17 cellular contexts compared by ENCODE assay signal in the genomic region with DNA sequence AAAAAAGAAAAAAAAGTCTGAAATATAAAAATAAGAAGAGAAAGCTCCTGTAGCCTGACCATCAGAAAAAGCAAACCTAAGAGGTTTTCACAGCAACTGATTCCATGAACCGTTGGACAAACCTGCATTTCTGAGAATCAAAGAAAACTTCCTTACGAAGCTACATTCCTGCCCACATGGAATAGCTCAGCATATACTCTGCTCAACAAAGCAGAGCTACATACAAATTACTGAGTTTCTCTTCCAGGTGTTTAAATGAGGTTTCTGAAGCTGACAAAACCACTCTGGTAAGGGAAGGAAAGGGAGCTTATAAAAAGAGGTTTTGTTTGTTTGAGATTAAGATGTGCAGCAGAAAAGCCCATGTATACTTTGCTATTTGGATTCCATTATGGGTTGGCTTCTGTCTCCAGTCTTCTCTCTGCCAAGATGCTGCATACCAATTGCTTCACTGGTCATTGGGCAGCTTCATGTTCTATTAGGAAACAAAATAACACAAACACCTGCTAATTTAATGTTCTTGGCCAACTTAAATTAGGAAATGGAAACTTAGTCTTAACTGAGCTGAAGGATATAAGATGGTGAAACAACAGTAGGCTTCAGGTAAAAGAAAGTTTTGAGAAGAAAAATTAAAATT.
DNase-seq lines count a peak whose midpoint lies in the region; ATAC-seq and TF ChIP-seq lines count a peak whose summit lies in the region.
"Had no signal": no experiment of that assay in that cellular context is flagged by ENCODE, and none has a peak within 500 bp of the region (broad histone marks: within the 10 kb centered on the region; RNA-seq: fewer than 3 reads in every experiment).

No MANE protein-coding gene starts in this region.

- no peaks in the 10 kb centered on the region for H4K20me1 ChIP-seq in SK-N-SH (ENCODE audit: insufficient read depth)
- H4K20me1 ChIP-seq: BLaER1 had no signal

- no peak for TF ChIP-seq CTCF in heart left ventricle (IDR thresholded peaks at IDR 0.05)
- TF ChIP-seq CTCF in psoas muscle (IDR thresholded peaks at IDR 0.05), result no peak
- no peak for TF ChIP-seq CTCF in tibial nerve (IDR thresholded peaks at IDR 0.05)
- TF ChIP-seq CTCF in SK-N-SH (IDR thresholded peaks at IDR 0.05), result no peak

- H3K36me3 ChIP-seq in heart left ventricle (no peaks in the 10 kb centered on the region), adipocyte (ENCODE audit: control insufficient read depth, insufficient read depth, low read length, severe bottlenecking) (no peaks in the 10 kb centered on the region), psoas muscle (ENCODE audit: insufficient read depth in 1 of 2, low read depth in 1 of 2) (no peaks in the 10 kb centered on the region), tibial nerve (no peaks in the 10 kb centered on the region), SK-N-SH (replicated peaks in 1 of 2; ENCODE audit: control insufficient read depth in 1 of 2, insufficient read depth in 2 of 2, low read length in 1 of 2) (no peaks in the 10 kb centered on the region)
- H3K36me3 ChIP-seq: BLaER1 had no signal

- no peaks in the 10 kb centered on the region for H3K27me3 ChIP-seq in heart left ventricle
- no peaks in the 10 kb centered on the region for H3K27me3 ChIP-seq in adipocyte (replicated peaks; ENCODE audit: control insufficient read depth, insufficient read depth, low read length)
- no peaks in the 10 kb centered on the region for H3K27me3 ChIP-seq in psoas muscle (ENCODE audit: insufficient read depth in 3 of 3, low read length in 2 of 3)
- H3K27me3 ChIP-seq in tibial nerve, result no peaks in the 10 kb centered on the region
- H3K27me3 ChIP-seq in SK-N-SH (ENCODE audit: insufficient read depth), result no peaks in the 10 kb centered on the region
- H3K27me3 ChIP-seq: BLaER1 had no signal

- ATAC-seq in left ventricle myocardium superior, result peak; percentile 44
- no peak for ATAC-seq in heart left ventricle
- ATAC-seq in left lobe of liver, result peak; percentile 85
- ATAC-seq in psoas muscle, result peak; percentile 68 to 88 (median 75)
- ATAC-seq: GM23338, HCT116 had no signal

- no peaks in the 10 kb centered on the region for H3F3A ChIP-seq in SK-N-SH (replicated peaks; ENCODE audit: insufficient read depth)

- no peak overlapping the region for H3K9ac ChIP-seq in adipocyte (ENCODE audit: low read length)
- H3K9ac ChIP-seq in SK-N-SH, result no peak overlapping the region
- H3K9ac ChIP-seq: BLaER1 had no signal

- H3K4me1 ChIP-seq in heart left ventricle (peaks cover 0 to 12% (median 0%) of the 10 kb centered on the region in 12 donors), adipocyte (ENCODE audit: control insufficient read depth, insufficient read depth, low read length) (no peaks in the 10 kb centered on the region), psoas muscle (peaks cover 21% of the 10 kb centered on the region), tibial nerve (no peaks in the 10 kb centered on the region), SK-N-SH (ENCODE audit: control insufficient read depth in 1 of 2, insufficient read depth in 2 of 2, low read depth in 1 of 2, low read length in 1 of 2) (no peaks in the 10 kb centered on the region)
- H3K4me1 ChIP-seq: BLaER1 had no signal

- H3K4me3 ChIP-seq in heart left ventricle (no peak overlapping the region), adipocyte (ENCODE audit: low read length) (no peak overlapping the region), psoas muscle (no peak overlapping the region), tibial nerve (no peak overlapping the region), SK-N-SH (ENCODE audit: low read depth in 2 of 2, low read length in 1 of 2) (no peak overlapping the region)
- H3K4me3 ChIP-seq: BLaER1, GM23338 had no signal

- CTCF ChIA-PET in SK-N-SH (lab: Yijun Ruan, JAX), result no interaction called here

- TF ChIP-seq EP300 in tibial nerve (IDR thresholded peaks at IDR 0.05), result no peak
- no peak for TF ChIP-seq EP300 in SK-N-SH (IDR thresholded peaks at IDR 0.05; ENCODE audit: borderline replicate concordance in 1 of 2, low read depth in 1 of 2, low read length in 1 of 2)

- H3K9me2 ChIP-seq in SK-N-SH, result no peaks in the 10 kb centered on the region

- H3K27ac ChIP-seq in heart left ventricle (no peak overlapping the region), psoas muscle (no peak overlapping the region), tibial nerve (no peak overlapping the region), SK-N-SH (ENCODE audit: low read depth in 2 of 2, low read length in 1 of 2) (no peak overlapping the region)
- H3K27ac ChIP-seq: BLaER1 had no signal

- TF ChIP-seq POLR2A in heart left ventricle (IDR thresholded peaks at IDR 0.05) (no peak), tibial nerve (IDR thresholded peaks at IDR 0.05) (no peak)

- DNase-seq in left ventricle myocardium superior (no peak), heart left ventricle (no peak), adipocyte (ENCODE audit: low read depth) (peak; percentile 16), left lobe of liver (ENCODE audit: low spot score) (no peak), psoas muscle (no peak), tibial nerve (ENCODE audit: low spot score in 2 of 2) (no peak), SK-N-SH (no peak)
- DNase-seq in stimulated activated CD4-positive, alpha-beta T cell treated with anti-CD3 and anti-CD28 coated beads, Interleukin-4, amount 100 ng/mL, for 4 hours, result no peak
- DNase-seq: 8988T; CD4-positive, alpha-beta memory T cell; DMS153; DMS79 treated with DMSO at 0.1 percent for 48 hours; GF-D8; HFFc6 had no signal

- no peak overlapping the region for H3K4me2 ChIP-seq in SK-N-SH
- H3K4me2 ChIP-seq: BLaER1, GM23338 had no signal

- WGBS in heart left ventricle, 4 donors, result 73 to 86% (median 83%) methylated on average over 2 of the region's 2 CpGs
- 41 to 52% (median 49%) methylated on average over 2 of the region's 2 CpGs for WGBS in psoas muscle, 3 donors
- 50 to 68% methylated on average over 2 of the region's 2 CpGs for WGBS in tibial nerve, 2 donors
- 0% methylated on average over 2 of the region's 2 CpGs for WGBS in SK-N-SH (ENCODE audit: low lambda C conversion rate)

- no peaks in the 10 kb centered on the region for H3K79me2 ChIP-seq in SK-N-SH (ENCODE audit: insufficient read depth)

- H2AFZ ChIP-seq in SK-N-SH (ENCODE audit: low read depth), result no peak overlapping the region
- H2AFZ ChIP-seq: GM23338 had no signal

- intact Hi-C loops in left ventricle myocardium superior (cut with micrococcal nuclease), result no loop called here
- intact Hi-C loops in heart left ventricle (cut with DNase I), result no loop called here
- intact Hi-C loops in psoas muscle (cut with DNase I), result no loop called here

- TF ChIP-seq RAD21 in SK-N-SH (IDR thresholded peaks at IDR 0.05; ENCODE audit: low read length), result no peak

- POLR2A ChIA-PET in SK-N-SH (lab: Yijun Ruan, JAX), result no interaction called here

- H3K9me3 ChIP-seq in heart left ventricle, result no peaks in the 10 kb centered on the region
- no peaks in the 10 kb centered on the region for H3K9me3 ChIP-seq in adipocyte (ENCODE audit: control insufficient read depth, low read length)
- H3K9me3 ChIP-seq in psoas muscle, result no peaks in the 10 kb centered on the region
- no peaks in the 10 kb centered on the region for H3K9me3 ChIP-seq in tibial nerve
- no peaks in the 10 kb centered on the region for H3K9me3 ChIP-seq in SK-N-SH
- H3K9me3 ChIP-seq: BLaER1 had no signal

TF ChIP-seq in SK-N-SH, 30 proteins besides CTCF, POLR2A, EP300 and RAD21 (continues in another document):
- no peak for TF ChIP-seq SIN3A (IDR thresholded peaks at IDR 0.05; ENCODE audit: borderline replicate concordance, low read depth, low read length)
- no peak for TF ChIP-seq RFX5 (IDR thresholded peaks at IDR 0.05; ENCODE audit: low read length)
- no peak for TF ChIP-seq PBX3 (IDR thresholded peaks at IDR 0.05)
- TF ChIP-seq TCF12 (IDR thresholded peaks at IDR 0.05), result no peak
- TF ChIP-seq TEAD4 (IDR thresholded peaks at IDR 0.05; ENCODE audit: borderline replicate concordance, insufficient read depth), result no peak
- TF ChIP-seq, protein P1, sequence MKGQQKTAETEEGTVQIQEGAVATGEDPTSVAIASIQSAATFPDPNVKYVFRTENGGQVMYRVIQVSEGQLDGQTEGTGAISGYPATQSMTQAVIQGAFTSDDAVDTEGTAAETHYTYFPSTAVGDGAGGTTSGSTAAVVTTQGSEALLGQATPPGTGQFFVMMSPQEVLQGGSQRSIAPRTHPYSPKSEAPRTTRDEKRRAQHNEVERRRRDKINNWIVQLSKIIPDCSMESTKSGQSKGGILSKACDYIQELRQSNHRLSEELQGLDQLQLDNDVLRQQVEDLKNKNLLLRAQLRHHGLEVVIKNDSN (IDR thresholded peaks at IDR 0.05; ENCODE audit: borderline replicate concordance, low read depth), result no peak
- TF ChIP-seq USF2 (IDR thresholded peaks at IDR 0.05; ENCODE audit: borderline replicate concordance, low read depth, low read length), result no peak
- no peak for TF ChIP-seq FOXM1 (IDR thresholded peaks at IDR 0.05; ENCODE audit: low read depth)
- no peak for TF ChIP-seq EZH2phosphoT487 (IDR thresholded peaks at IDR 0.05; ENCODE audit: borderline replicate concordance, low read depth)

Comparison
In these comparisons a context has a peak if more than half of its experiments do, and no peak if none do; other contexts are left out.
1. ATAC-seq: peak in left ventricle myocardium superior (single experiment), left lobe of liver (single experiment) and psoas muscle (4 of 4); none in heart left ventricle (0 of 4).